ENCODE assay signal across 17 cellular contexts in the genomic region with DNA sequence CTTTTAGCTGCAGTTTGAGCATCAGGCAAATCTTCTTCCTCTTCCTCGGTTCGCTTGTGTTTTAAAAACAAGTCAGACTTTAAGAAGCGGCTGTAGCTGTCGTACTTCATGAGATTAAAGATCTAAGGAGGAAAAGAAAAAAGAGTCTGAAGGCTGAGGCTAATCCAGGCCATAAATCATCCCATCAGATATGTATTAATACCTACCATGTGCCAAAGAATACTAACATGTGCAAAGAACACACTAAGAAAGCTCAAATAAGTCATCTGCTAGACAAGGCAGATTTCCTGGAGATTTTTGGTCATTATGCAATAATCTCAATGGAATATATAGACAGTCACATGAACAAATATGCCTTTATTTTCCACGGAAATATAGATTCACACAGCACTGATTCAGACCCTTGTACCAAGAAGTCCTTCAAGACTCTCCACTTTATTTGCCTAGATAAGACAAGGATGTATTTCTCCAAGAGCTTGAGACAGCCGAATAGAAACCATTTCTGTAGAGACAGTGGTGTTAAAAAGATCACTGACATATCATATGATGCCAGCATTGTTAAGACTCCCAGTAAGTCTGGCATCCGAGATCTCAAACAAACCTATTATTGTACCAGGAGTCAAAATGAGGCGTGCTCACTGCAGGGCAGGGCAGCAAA. TPM values are rescaled to one million over a fixed set of nuclear protein-coding genes. Genes with fewer than 3 reads are reported as not detected.
DNase-seq lines count a peak whose midpoint lies in the region; ATAC-seq and TF ChIP-seq lines count a peak whose summit lies in the region.
"Had no signal": no experiment of that assay in that cellular context is flagged by ENCODE, and none has a peak within 500 bp of the region (broad histone marks: within the 10 kb centered on the region; RNA-seq: fewer than 3 reads in every experiment).

No MANE protein-coding gene starts in this region.

- no peak for DNase-seq in stimulated activated naive CD8-positive, alpha-beta T cell treated with anti-CD3 and anti-CD28 coated beads, Interleukin-15, Interleukin-2, amounts not matched to agents 100 U/mL and 50 U/mL, for 24 hours
- DNase-seq in activated CD8-positive, alpha-beta T cell treated with anti-CD3 and anti-CD28 coated beads for 36 hours = no peak
- DNase-seq in epidermal melanocyte (ENCODE audit: insufficient read length, low spot score) = peak; percentile 32
- no peak for DNase-seq in NCI-H2107 (lab: John Stamatoyannopoulos, UW)
- no peak for DNase-seq in cerebellar nuclear complex (lab: John Stamatoyannopoulos, UW)
- no peak for DNase-seq in mesenchymal stem cell
- DNase-seq in MCF 10A (ENCODE audit: unreplicated experiment) = no peak
- DNase-seq: activated gamma-delta T cell; COR-L47; MM.1S; NCI-H1694; RPMI8226; stimulated activated CD4-positive, alpha-beta T cell treated with anti-CD3 and anti-CD28 coated beads, Interleukin-2, amount 100 ng/mL, for 24 hours; SW 1271 had no signal

- H2BK5ac ChIP-seq in mesenchymal stem cell (ENCODE audit: low read depth, low read length, poor library complexity, severe bottlenecking) = no peak overlapping the region

- peaks cover 2% of the 10 kb centered on the region for H3K79me1 ChIP-seq in mesenchymal stem cell (replicated peaks; ENCODE audit: low read length, poor library complexity, severe bottlenecking)

- no peak overlapping the region for H3K4ac ChIP-seq in mesenchymal stem cell (ENCODE audit: low read depth in 1 of 2, low read length in 2 of 2)

- ATAC-seq in stimulated activated naive CD8-positive, alpha-beta T cell treated with anti-CD3 and anti-CD28 coated beads, Interleukin-15, Interleukin-2, amounts not matched to agents 100 U/mL and 50 U/mL, for 24 hours = no peak
- ATAC-seq in activated CD8-positive, alpha-beta T cell treated with anti-CD3 and anti-CD28 coated beads for 36 hours = no peak
- ATAC-seq: esophagus mucosa had no signal

- H2AFZ ChIP-seq in mesenchymal stem cell (ENCODE audit: low read depth, low read length) = no peak overlapping the region

- peak overlapping the region; percentile 45 for H3K4me3 Mint-ChIP-seq in stimulated activated naive CD8-positive, alpha-beta T cell treated with anti-CD3 and anti-CD28 coated beads, Interleukin-15, Interleukin-2, amounts not matched to agents 100 ng/mL and 50 ng/mL, for 24 hours
- H3K4me3 Mint-ChIP-seq in activated CD8-positive, alpha-beta T cell treated with anti-CD3 and anti-CD28 coated beads for 36 hours = no peak overlapping the region
- no peak overlapping the region for H3K4me3 Mint-ChIP-seq in MCF 10A (ENCODE audit: unreplicated experiment)

- no peaks in the 10 kb centered on the region for H3K9me3 Mint-ChIP-seq in stimulated activated naive CD8-positive, alpha-beta T cell treated with anti-CD3 and anti-CD28 coated beads, Interleukin-15, Interleukin-2, amounts not matched to agents 100 ng/mL and 50 ng/mL, for 24 hours
- no peaks in the 10 kb centered on the region for H3K9me3 Mint-ChIP-seq in activated CD8-positive, alpha-beta T cell treated with anti-CD3 and anti-CD28 coated beads for 36 hours
- H3K9me3 Mint-ChIP-seq in MCF 10A (ENCODE audit: unreplicated experiment) = no peaks in the 10 kb centered on the region

- no peaks in the 10 kb centered on the region for H3K27me3 Mint-ChIP-seq in stimulated activated naive CD8-positive, alpha-beta T cell treated with anti-CD3 and anti-CD28 coated beads, Interleukin-15, Interleukin-2, amounts not matched to agents 100 ng/mL and 50 ng/mL, for 24 hours
- no peaks in the 10 kb centered on the region for H3K27me3 Mint-ChIP-seq in activated CD8-positive, alpha-beta T cell treated with anti-CD3 and anti-CD28 coated beads for 36 hours
- H3K27me3 Mint-ChIP-seq in MCF 10A (ENCODE audit: insufficient read depth, unreplicated experiment) = no peaks in the 10 kb centered on the region
- H3K27me3 Mint-ChIP-seq: brain had no signal

- CTCF ChIA-PET in activated CD8-positive, alpha-beta T cell treated with anti-CD3 and anti-CD28 coated beads for 36 hours (lab: Charles Lee) = interaction anchor here (0.9 to 2.2 kb wide), 10 partner anchors 11 to 302 kb away, joined by 3 to 14 read pairs (median 4); partner anchors contain the start of gene RGS10
- CTCF ChIA-PET in MCF 10A (lab: Yijun Ruan, JAX) = interaction anchor here (0.6 to 1.1 kb wide), 2 partner anchors 11 to 20 kb away, joined by 5 to 6 read pairs; no protein-coding TSS in a partner anchor

- H3K27ac Mint-ChIP-seq in stimulated activated naive CD8-positive, alpha-beta T cell treated with anti-CD3 and anti-CD28 coated beads, Interleukin-15, Interleukin-2, amounts not matched to agents 100 ng/mL and 50 ng/mL, for 24 hours = peak overlapping the region; percentile 99
- H3K27ac Mint-ChIP-seq in activated CD8-positive, alpha-beta T cell treated with anti-CD3 and anti-CD28 coated beads for 36 hours = peak overlapping the region; percentile 98
- no peak overlapping the region for H3K27ac Mint-ChIP-seq in MCF 10A (ENCODE audit: low read depth, unreplicated experiment)

- no peak overlapping the region for H3K4me2 ChIP-seq in mesenchymal stem cell (ENCODE audit: low read length, poor library complexity, severe bottlenecking)

- no peak overlapping the region for H3K9ac ChIP-seq in mesenchymal stem cell (ENCODE audit: low read length)

- H3K4me3 ChIP-seq in mesenchymal stem cell (ENCODE audit: insufficient read depth in 1 of 2, low read depth in 1 of 2, low read length in 2 of 2) = no peak overlapping the region

- intact Hi-C loops in activated CD8-positive, alpha-beta T cell treated with anti-CD3 and anti-CD28 coated beads for 36 hours (cut with micrococcal nuclease) = loop anchor here (5.0 kb wide), 1 partner anchor 37 kb away; no protein-coding TSS in a partner anchor
- intact Hi-C loops in MCF 10A (cut with micrococcal nuclease) = no loop called here

- no peak overlapping the region for H3K14ac ChIP-seq in mesenchymal stem cell (ENCODE audit: low read length in 2 of 2)

- H3K36me3 ChIP-seq in mesenchymal stem cell (ENCODE audit: control insufficient read depth in 1 of 2, insufficient read depth in 2 of 2, low read depth in 1 of 2, low read length in 2 of 2) = peaks cover 13 to 31% of the 10 kb centered on the region in 2 experiments

- no peak overlapping the region for H3K27ac ChIP-seq in mesenchymal stem cell (ENCODE audit: low read length, poor library complexity, severe bottlenecking)

- H3K18ac ChIP-seq in mesenchymal stem cell (ENCODE audit: low read depth in 1 of 2, low read length in 2 of 2) = no peak overlapping the region

- POLR2A ChIA-PET in activated CD8-positive, alpha-beta T cell treated with anti-CD3 and anti-CD28 coated beads for 36 hours (lab: Charles Lee) = interaction anchor here (1.2 to 6.3 kb wide), 6 partner anchors 8 to 294 kb away, joined by 3 to 58 read pairs (median 4); partner anchors contain the start of gene RGS10
- POLR2A ChIA-PET in MCF 10A (lab: Yijun Ruan, JAX) = no interaction called here

- BruUV-seq in MCF 10A (replicated peaks; lab: Mats Ljungman, UMichigan) = no TSS peak

- no peak overlapping the region for H4K8ac ChIP-seq in mesenchymal stem cell (ENCODE audit: low read length)

- H2BK120ac ChIP-seq in mesenchymal stem cell (ENCODE audit: low read depth, low read length) = no peak overlapping the region

- no peak overlapping the region for H3K23ac ChIP-seq in mesenchymal stem cell (ENCODE audit: low read length in 2 of 2)

- 83% methylated on average over 6 of the region's 8 CpGs for WGBS in mesenchymal stem cell

- no peak overlapping the region for H4K91ac ChIP-seq in mesenchymal stem cell (ENCODE audit: low read length)

- peaks cover 4% of the 10 kb centered on the region for H3K4me1 ChIP-seq in mesenchymal stem cell (ENCODE audit: control insufficient read depth, insufficient read depth, low read depth, low read length)

- no peak overlapping the region for H2BK12ac ChIP-seq in mesenchymal stem cell (ENCODE audit: low read length in 2 of 2)

- peaks cover 100% of the 10 kb centered on the region for H3K4me1 Mint-ChIP-seq in stimulated activated naive CD8-positive, alpha-beta T cell treated with anti-CD3 and anti-CD28 coated beads, Interleukin-15, Interleukin-2, amounts not matched to agents 100 ng/mL and 50 ng/mL, for 24 hours (ENCODE audit: low read depth)
- H3K4me1 Mint-ChIP-seq in activated CD8-positive, alpha-beta T cell treated with anti-CD3 and anti-CD28 coated beads for 36 hours (ENCODE audit: low read depth) = peaks cover 94% of the 10 kb centered on the region
- H3K4me1 Mint-ChIP-seq in MCF 10A (ENCODE audit: insufficient read depth, unreplicated experiment) = no peaks in the 10 kb centered on the region

- H3K9me3 ChIP-seq in mesenchymal stem cell (ENCODE audit: control insufficient read depth, low read length) = no peaks in the 10 kb centered on the region

- no peak overlapping the region for H2AK5ac ChIP-seq in mesenchymal stem cell (ENCODE audit: low read length, severe bottlenecking)

- H3K36me3 Mint-ChIP-seq in stimulated activated naive CD8-positive, alpha-beta T cell treated with anti-CD3 and anti-CD28 coated beads, Interleukin-15, Interleukin-2, amounts not matched to agents 100 ng/mL and 50 ng/mL, for 24 hours (ENCODE audit: low read depth) = peaks cover 63% of the 10 kb centered on the region
- H3K36me3 Mint-ChIP-seq in activated CD8-positive, alpha-beta T cell treated with anti-CD3 and anti-CD28 coated beads for 36 hours (ENCODE audit: low read depth) = peaks cover 72% of the 10 kb centered on the region
- peaks cover 8% of the 10 kb centered on the region for H3K36me3 Mint-ChIP-seq in MCF 10A (ENCODE audit: insufficient read depth, unreplicated experiment)
- H3K36me3 Mint-ChIP-seq: brain had no signal

- H3K27me3 ChIP-seq in mesenchymal stem cell (ENCODE audit: control insufficient read depth in 1 of 2, insufficient read depth in 1 of 2, low read length in 2 of 2) = no peaks in the 10 kb centered on the region

- no peak for TF ChIP-seq CTCF in activated CD8-positive, alpha-beta T cell treated with anti-CD3 and anti-CD28 coated beads for 36 hours (IDR thresholded peaks at IDR 0.05)
- TF ChIP-seq CTCF in MCF 10A (IDR thresholded peaks at IDR 0.05; ENCODE audit: unreplicated experiment) = no peak

- no peak overlapping the region for H2BK15ac ChIP-seq in mesenchymal stem cell (ENCODE audit: low read depth, poor library complexity, severe bottlenecking)

RNA-seq across cellular contexts. Expression of gene RGS10, which starts 42.3 kb away (rescaled TPM):
- total RNA-seq in activated CD8-positive, alpha-beta T cell treated with anti-CD3 and anti-CD28 coated beads for 36 hours = 100 to 1,000 TPM; 207 to 220 TPM
- polyA plus RNA-seq in mesenchymal stem cell (2013, experiment 1 of 2) = 310 TPM
- polyA plus RNA-seq in mesenchymal stem cell (2013, experiment 2 of 2) = 307 TPM
- 17.0 and 26.0 TPM in 2 replicates for total RNA-seq in MCF 10A (2022)
